Comparison of ENCODE assay signal across 2 cellular contexts in the genomic region with DNA sequence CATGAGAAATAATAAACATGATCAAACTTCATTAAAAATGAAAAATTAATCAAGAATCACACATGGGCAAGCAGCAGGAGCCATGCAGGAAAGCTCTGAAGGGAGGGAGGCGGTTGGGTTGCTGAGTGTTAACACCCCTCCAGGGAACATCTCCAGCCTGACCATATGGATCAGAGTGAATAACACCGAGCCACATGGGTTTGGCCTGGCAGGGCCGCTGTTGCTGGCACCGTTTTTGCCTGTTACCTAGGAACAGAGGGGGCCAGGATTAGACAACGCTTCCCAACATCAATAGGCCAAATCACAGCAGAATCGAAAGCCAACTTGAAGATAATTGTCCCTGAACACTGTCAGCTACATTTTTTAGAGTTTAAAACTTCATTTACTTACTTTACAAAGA.
A peak's percentile ranks its signal among the peaks of the same experiment; 100 is the strongest.
TF ChIP-seq lines count a peak whose summit lies in the region.

No MANE protein-coding gene starts in this region.

TF ChIP-seq in HEK293, 187 proteins besides CTCF, POLR2A, EP300 and RAD21 (continued from another document):
- TF ChIP-seq ZNF292 (tag by site-specific recombination; IDR thresholded peaks at IDR 0.05; ENCODE audit: borderline replicate concordance, low read depth): no peak
- TF ChIP-seq, protein P1, sequence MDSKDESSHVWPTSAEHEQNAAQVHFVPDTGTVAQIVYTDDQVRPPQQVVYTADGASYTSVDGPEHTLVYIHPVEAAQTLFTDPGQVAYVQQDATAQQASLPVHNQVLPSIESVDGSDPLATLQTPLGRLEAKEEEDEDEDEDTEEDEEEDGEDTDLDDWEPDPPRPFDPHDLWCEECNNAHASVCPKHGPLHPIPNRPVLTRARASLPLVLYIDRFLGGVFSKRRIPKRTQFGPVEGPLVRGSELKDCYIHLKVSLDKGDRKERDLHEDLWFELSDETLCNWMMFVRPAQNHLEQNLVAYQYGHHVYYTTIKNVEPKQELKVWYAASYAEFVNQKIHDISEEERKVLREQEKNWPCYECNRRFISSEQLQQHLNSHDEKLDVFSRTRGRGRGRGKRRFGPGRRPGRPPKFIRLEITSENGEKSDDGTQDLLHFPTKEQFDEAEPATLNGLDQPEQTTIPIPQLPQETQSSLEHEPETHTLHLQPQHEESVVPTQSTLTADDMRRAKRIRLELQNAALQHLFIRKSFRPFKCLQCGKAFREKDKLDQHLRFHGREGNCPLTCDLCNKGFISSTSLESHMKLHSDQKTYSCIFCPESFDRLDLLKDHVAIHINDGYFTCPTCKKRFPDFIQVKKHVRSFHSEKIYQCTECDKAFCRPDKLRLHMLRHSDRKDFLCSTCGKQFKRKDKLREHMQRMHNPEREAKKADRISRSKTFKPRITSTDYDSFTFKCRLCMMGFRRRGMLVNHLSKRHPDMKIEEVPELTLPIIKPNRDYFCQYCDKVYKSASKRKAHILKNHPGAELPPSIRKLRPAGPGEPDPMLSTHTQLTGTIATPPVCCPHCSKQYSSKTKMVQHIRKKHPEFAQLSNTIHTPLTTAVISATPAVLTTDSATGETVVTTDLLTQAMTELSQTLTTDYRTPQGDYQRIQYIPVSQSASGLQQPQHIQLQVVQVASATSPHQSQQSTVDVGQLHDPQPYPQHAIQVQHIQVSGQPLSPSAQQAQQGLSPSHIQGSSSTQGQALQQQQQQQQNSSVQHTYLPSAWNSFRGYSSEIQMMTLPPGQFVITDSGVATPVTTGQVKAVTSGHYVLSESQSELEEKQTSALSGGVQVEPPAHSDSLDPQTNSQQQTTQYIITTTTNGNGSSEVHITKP (tag by site-specific recombination; IDR thresholded peaks at IDR 0.05): no peak
- no peak for TF ChIP-seq KLF17 (tag by site-specific recombination; IDR thresholded peaks at IDR 0.05)
- TF ChIP-seq ZNF600 (tag by site-specific recombination; IDR thresholded peaks at IDR 0.05): peak; percentile 49; the same call in 1 of the 2 replicates
- no peak for TF ChIP-seq ZNF677 (tag by site-specific recombination; IDR thresholded peaks at IDR 0.05)
- TF ChIP-seq ZNF112 (tag by site-specific recombination; IDR thresholded peaks at IDR 0.05): no peak
- peak; percentile 65 for TF ChIP-seq ZBTB17 (tag by site-specific recombination; IDR thresholded peaks at IDR 0.05)
- TF ChIP-seq ZNF623 (tag by site-specific recombination; IDR thresholded peaks at IDR 0.05): no peak
- TF ChIP-seq OVOL3 (tag by site-specific recombination; IDR thresholded peaks at IDR 0.05): no peak
- no peak for TF ChIP-seq ATF2 (tag by site-specific recombination; IDR thresholded peaks at IDR 0.05; ENCODE audit: low read depth)

TF ChIP-seq in SK-N-SH treated with all-trans-retinoic acid at 6 μM for 48 hours, 23 proteins besides CTCF, POLR2A, EP300 and RAD21 (continued from another document):
- TF ChIP-seq CSRNP3 (CRISPR knock-in tag; IDR thresholded peaks at IDR 0.05) (no peak), TSHZ2 (CRISPR knock-in tag; IDR thresholded peaks at IDR 0.05) (no peak), ZC3H10 (CRISPR knock-in tag; IDR thresholded peaks at IDR 0.05) (no peak)
